Comparison of ENCODE assay signal across 17 cellular contexts in the genomic region with DNA sequence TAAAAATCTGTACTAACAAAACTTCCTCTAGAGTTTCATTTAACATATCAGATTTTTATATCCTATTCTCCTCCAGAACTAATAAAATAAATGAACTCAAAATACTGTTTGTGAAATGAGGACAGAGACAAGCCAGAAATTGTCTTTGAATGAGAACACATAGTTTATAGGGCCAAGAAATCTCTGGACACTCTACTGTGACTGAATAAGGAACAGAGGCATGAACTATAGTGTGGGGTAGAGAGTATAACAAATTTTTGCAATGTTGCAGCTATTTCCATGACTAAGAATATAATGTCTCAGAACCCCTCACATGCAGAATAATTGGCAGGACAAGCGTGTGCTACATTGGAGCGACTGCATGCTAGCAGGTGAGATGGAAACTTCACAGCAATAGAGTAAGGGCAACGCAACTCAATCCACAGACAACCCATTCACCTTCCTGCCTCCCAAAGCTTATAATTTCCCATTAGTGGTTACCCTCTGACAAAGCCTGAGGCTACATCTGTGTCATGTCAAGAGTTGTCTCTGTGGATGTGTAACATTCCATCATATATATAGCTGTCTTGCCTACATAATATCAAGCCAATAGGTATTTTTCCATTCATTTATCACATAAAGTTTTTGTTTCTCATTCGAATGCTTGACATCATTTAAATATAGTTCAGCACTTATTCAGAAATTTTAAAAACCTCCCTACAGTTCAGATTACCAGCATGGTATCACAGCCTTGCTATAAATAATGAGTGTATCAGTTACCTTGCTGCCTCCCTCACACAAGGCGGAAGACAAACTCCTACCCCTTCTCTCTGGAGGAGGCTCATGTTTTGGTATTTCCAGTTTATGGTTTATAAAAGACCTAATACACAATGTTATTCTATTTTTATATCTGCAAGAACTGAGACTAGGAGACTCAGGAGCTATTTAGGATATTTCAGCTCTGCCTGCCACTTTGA.
"Had no signal": no experiment of that assay in that cellular context is flagged by ENCODE, and none has a peak within 500 bp of the region (broad histone marks: within the 10 kb centered on the region; RNA-seq: fewer than 3 reads in every experiment).

No MANE protein-coding gene starts in this region.

- ATAC-seq: activated T-helper 17 cell treated with anti-CD3 and anti-CD28 coated beads, Interleukin-2, amount 50 U/mL, for 72 hours; body of pancreas; lower lobe of right lung; naive thymus-derived CD8-positive, alpha-beta T cell; sciatic nerve; upper lobe of right lung; WTC11 had no signal

- H3K27me3 Mint-ChIP-seq: activated naive CD4-positive, alpha-beta T cell treated with anti-CD3 and anti-CD28 coated beads, Interleukin-2, amount 10 ng/mL, durations not matched to agents 7 days and 5 days; activated T-helper 17 cell treated with anti-CD3 and anti-CD28 coated beads, Interleukin-2, amount 50 U/mL, for 72 hours had no signal

- H3K36me3 ChIP-seq: adrenal gland, gastrocnemius medialis, lower lobe of right lung, upper lobe of right lung had no signal

- H3K9me3 Mint-ChIP-seq: activated CD4-positive, alpha-beta T cell treated with anti-CD3 and anti-CD28 coated beads, Interleukin-2, amount 10 ng/mL, durations not matched to agents 24 days and 14 days; activated naive CD4-positive, alpha-beta T cell treated with anti-CD3 and anti-CD28 coated beads, Interleukin-2, amount 10 ng/mL, durations not matched to agents 7 days and 5 days; activated T-helper 17 cell treated with anti-CD3 and anti-CD28 coated beads, Interleukin-2, amount 50 U/mL, for 72 hours; naive thymus-derived CD8-positive, alpha-beta T cell; WTC11 had no signal

- H3K27ac ChIP-seq: adrenal gland, body of pancreas, lower lobe of right lung, SK-N-MC, upper lobe of right lung had no signal

- H3K27ac Mint-ChIP-seq: activated CD4-positive, alpha-beta T cell treated with anti-CD3 and anti-CD28 coated beads, Interleukin-2, amount 10 ng/mL, durations not matched to agents 24 days and 14 days; activated naive CD4-positive, alpha-beta T cell treated with anti-CD3 and anti-CD28 coated beads, Interleukin-2, amount 10 ng/mL, durations not matched to agents 7 days and 5 days; activated T-helper 17 cell treated with anti-CD3 and anti-CD28 coated beads, Interleukin-2, amount 50 U/mL, for 72 hours; naive thymus-derived CD8-positive, alpha-beta T cell; WTC11 had no signal

- H3K4me3 ChIP-seq: adrenal gland, body of pancreas, gastrocnemius medialis, lower lobe of right lung, SK-N-MC, upper lobe of right lung had no signal

- H3K27me3 ChIP-seq: adrenal gland, body of pancreas, gastrocnemius medialis, upper lobe of right lung had no signal

- H3K4me1 Mint-ChIP-seq: activated CD4-positive, alpha-beta T cell treated with anti-CD3 and anti-CD28 coated beads, Interleukin-2, amount 10 ng/mL, durations not matched to agents 24 days and 14 days; activated naive CD4-positive, alpha-beta T cell treated with anti-CD3 and anti-CD28 coated beads, Interleukin-2, amount 10 ng/mL, durations not matched to agents 7 days and 5 days; activated T-helper 17 cell treated with anti-CD3 and anti-CD28 coated beads, Interleukin-2, amount 50 U/mL, for 72 hours; naive thymus-derived CD8-positive, alpha-beta T cell; WTC11 had no signal

- H3K4me3 Mint-ChIP-seq: activated CD4-positive, alpha-beta T cell treated with anti-CD3 and anti-CD28 coated beads, Interleukin-2, amount 10 ng/mL, durations not matched to agents 24 days and 14 days; activated naive CD4-positive, alpha-beta T cell treated with anti-CD3 and anti-CD28 coated beads, Interleukin-2, amount 10 ng/mL, durations not matched to agents 7 days and 5 days; activated T-helper 17 cell treated with anti-CD3 and anti-CD28 coated beads, Interleukin-2, amount 50 U/mL, for 72 hours; naive thymus-derived CD8-positive, alpha-beta T cell; WTC11 had no signal

- H3K9me3 ChIP-seq: adrenal gland, body of pancreas, gastrocnemius medialis, lower lobe of right lung, upper lobe of right lung had no signal

- DNase-seq: activated CD4-positive, alpha-beta T cell treated with anti-CD3 and anti-CD28 coated beads, Interleukin-2, amount 10 ng/mL, durations not matched to agents 24 days and 14 days; activated CD8-positive, alpha-beta memory T cell treated with anti-CD3 and anti-CD28 coated beads for 24 hours; activated naive CD4-positive, alpha-beta T cell treated with anti-CD3 and anti-CD28 coated beads, Interleukin-2, amount 10 ng/mL, durations not matched to agents 7 days and 5 days; adrenal gland; body of pancreas; cerebellar nuclear complex; dermis blood vessel endothelial cell; gastrocnemius medialis; lower lobe of right lung; naive thymus-derived CD8-positive, alpha-beta T cell; nucleus accumbens; stimulated activated naive CD4-positive, alpha-beta T cell treated with Interleukin-2 at 50 U/mL for 16 hours; upper lobe of right lung had no signal

- H3K4me1 ChIP-seq: adrenal gland, body of pancreas, lower lobe of right lung, upper lobe of right lung had no signal
